8 cellular contexts compared by ENCODE assay signal in the genomic region with DNA sequence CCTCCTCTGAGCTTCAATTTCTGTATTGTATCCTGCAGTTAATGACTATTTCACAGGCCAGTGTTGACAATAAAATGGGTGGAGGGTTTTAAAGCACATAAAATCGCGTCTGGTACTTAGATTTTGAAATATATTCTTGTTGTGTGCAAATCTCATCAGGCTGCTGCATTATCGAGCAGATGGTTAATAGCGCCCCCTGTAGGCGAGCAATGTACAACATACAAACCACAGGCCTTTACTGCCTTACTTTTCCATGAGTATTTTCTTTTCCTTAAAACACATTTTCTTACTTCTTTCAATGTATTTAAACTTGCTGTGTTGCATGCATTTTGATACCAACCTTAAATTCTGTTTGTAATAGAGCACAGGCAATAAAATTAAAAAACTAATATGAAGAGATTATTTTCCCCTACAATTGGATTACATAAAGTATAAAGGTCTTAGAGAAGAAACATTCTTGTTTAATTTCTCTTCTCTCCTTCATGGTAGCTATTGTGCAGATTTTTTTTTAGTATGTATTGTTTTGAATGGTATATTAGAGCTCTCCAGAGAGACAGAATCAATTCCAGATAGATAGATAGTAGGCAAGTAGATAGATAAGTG.
DNase-seq lines count a peak whose midpoint lies in the region; ATAC-seq and TF ChIP-seq lines count a peak whose summit lies in the region.

No MANE protein-coding gene starts in this region.

- no peaks in the 10 kb centered on the region for H3K9me3 Mint-ChIP-seq in progenitor cell of endocrine pancreas (ENCODE audit: low read depth)
- H3K9me3 Mint-ChIP-seq in stimulated activated effector memory CD8-positive, alpha-beta T cell treated with anti-CD3 and anti-CD28 coated beads, Interleukin-12 subunit alpha, Interleukin-12 subunit beta, amount 100 ng/mL, for 72 hours = peaks cover 12% of the 10 kb centered on the region

- DNase-seq in AG09309 (ENCODE audit: low read depth) (no peak), SK-N-DZ (ENCODE audit: low spot score) (peak; percentile 23), fibroblast of pulmonary artery (ENCODE audit: low read depth) (peak; percentile 35), progenitor cell of endocrine pancreas (ENCODE audit: low spot score, unreplicated experiment) (no peak)
- no peak for DNase-seq in stimulated activated effector memory CD8-positive, alpha-beta T cell treated with anti-CD3 and anti-CD28 coated beads, Interleukin-12 subunit alpha, Interleukin-12 subunit beta, amount 100 ng/mL, for 72 hours (ENCODE audit: low spot score in 2 of 2)

- H3K4me3 Mint-ChIP-seq in progenitor cell of endocrine pancreas (ENCODE audit: low read depth) = no peak overlapping the region
- no peak overlapping the region for H3K4me3 Mint-ChIP-seq in stimulated activated effector memory CD8-positive, alpha-beta T cell treated with anti-CD3 and anti-CD28 coated beads, Interleukin-12 subunit alpha, Interleukin-12 subunit beta, amount 100 ng/mL, for 72 hours

- ATAC-seq in HG03442 (IDR thresholded peaks at IDR 0.05; ENCODE audit: unreplicated experiment) (peak; percentile 72), GM18861 (IDR thresholded peaks at IDR 0.05; ENCODE audit: unreplicated experiment) (no peak)
- no peak for ATAC-seq in stimulated activated effector memory CD8-positive, alpha-beta T cell treated with anti-CD3 and anti-CD28 coated beads, Interleukin-12 subunit alpha, Interleukin-12 subunit beta, amount 100 ng/mL, for 72 hours

- no peaks in the 10 kb centered on the region for H3K4me1 Mint-ChIP-seq in progenitor cell of endocrine pancreas (ENCODE audit: low read depth)
- H3K4me1 Mint-ChIP-seq in stimulated activated effector memory CD8-positive, alpha-beta T cell treated with anti-CD3 and anti-CD28 coated beads, Interleukin-12 subunit alpha, Interleukin-12 subunit beta, amount 100 ng/mL, for 72 hours = no peaks in the 10 kb centered on the region

- peak; percentile 18 for TF ChIP-seq CTCF in AG09309 (IDR thresholded peaks at IDR 0.05; ENCODE audit: control insufficient read depth, insufficient read depth, low read depth, low read length, missing control alignments)
- TF ChIP-seq CTCF in GM12873 (IDR thresholded peaks at IDR 0.05; ENCODE audit: insufficient read depth, low read depth, low read length, missing control alignments) = peak; percentile 72
- peak; percentile 36 for TF ChIP-seq CTCF in fibroblast of pulmonary artery (IDR thresholded peaks at IDR 0.05; ENCODE audit: low read length, missing control alignments)
- peak; percentile 75 for TF ChIP-seq CTCF in progenitor cell of endocrine pancreas (IDR thresholded peaks at IDR 0.05; ENCODE audit: unreplicated experiment)

- H3K27ac Mint-ChIP-seq in progenitor cell of endocrine pancreas = no peak overlapping the region
- no peak overlapping the region for H3K27ac Mint-ChIP-seq in stimulated activated effector memory CD8-positive, alpha-beta T cell treated with anti-CD3 and anti-CD28 coated beads, Interleukin-12 subunit alpha, Interleukin-12 subunit beta, amount 100 ng/mL, for 72 hours

- no peaks in the 10 kb centered on the region for H3K27me3 Mint-ChIP-seq in progenitor cell of endocrine pancreas

- H3K4me3 ChIP-seq in AG09309 (ENCODE audit: control insufficient read depth, low read depth, low read length) (no peak overlapping the region), fibroblast of pulmonary artery (replicated peaks; ENCODE audit: low read depth, low read length) (no peak overlapping the region)

- no peaks in the 10 kb centered on the region for H3K36me3 Mint-ChIP-seq in progenitor cell of endocrine pancreas (ENCODE audit: insufficient read depth)
- H3K36me3 Mint-ChIP-seq in stimulated activated effector memory CD8-positive, alpha-beta T cell treated with anti-CD3 and anti-CD28 coated beads, Interleukin-12 subunit alpha, Interleukin-12 subunit beta, amount 100 ng/mL, for 72 hours = no peaks in the 10 kb centered on the region

Comparison
In these comparisons a context has a peak if more than half of its experiments do, and no peak if none do; other contexts are left out.
1. DNase-seq: peak in SK-N-DZ (single experiment) and fibroblast of pulmonary artery (single experiment); none in AG09309 (single experiment), progenitor cell of endocrine pancreas (single experiment) and stimulated activated effector memory CD8-positive, alpha-beta T cell treated with anti-CD3 and anti-CD28 coated beads, Interleukin-12 subunit alpha, Interleukin-12 subunit beta, amount 100 ng/mL, for 72 hours (0 of 2).
2. CTCF ChIP-seq: peak in every context shown above with its lines; median percentile 75 in progenitor cell of endocrine pancreas; 72 in GM12873; 36 in fibroblast of pulmonary artery; 18 in AG09309.